In genomic region chr5:134567651-134568338, GRCh38 we compare ENCODE assay signal across 9 cellular contexts. TPM values are rescaled to one million over a fixed set of nuclear protein-coding genes. Genes with fewer than 3 reads are reported as not detected.
DNase-seq lines count a peak whose midpoint lies in the region; ATAC-seq, FAIRE-seq and TF ChIP-seq lines count a peak whose summit lies in the region.
"Had no signal": no experiment of that assay in that cellular context is flagged by ENCODE, and none has a peak within 500 bp of the region (broad histone marks: within the 10 kb centered on the region; RNA-seq: fewer than 3 reads in every experiment).

No MANE protein-coding gene starts in this region.

- CTCF ChIA-PET in endothelial cell of umbilical vein (lab: Charles Lee) = interaction anchor here (0.8 to 4.2 kb wide), 9 partner anchors 10 to 157 kb away, joined by 3 to 33 read pairs (median 8); partner anchors contain the start of genes CDKN2AIPNL and JADE2

- ATAC-seq in HG02970 (IDR thresholded peaks at IDR 0.05; ENCODE audit: low FRiP score, unreplicated experiment) = no peak

- no peaks in the 10 kb centered on the region for H3K9me3 ChIP-seq in endothelial cell of umbilical vein (replicated peaks; ENCODE audit: control insufficient read depth, insufficient read depth, low read length)
- H3K9me3 ChIP-seq in neutrophil = no peaks in the 10 kb centered on the region

- POLR2A ChIA-PET in endothelial cell of umbilical vein (lab: Charles Lee) = interaction anchor here (0.5 to 1.4 kb wide), 2 partner anchors 12 to 196 kb away, joined by 3 to 11 read pairs; partner anchors contain the start of gene UBE2B

- BruUV-seq in endothelial cell of umbilical vein (replicated peaks; lab: Mats Ljungman, UMichigan) = no TSS peak

- DNase-seq in AG10803 (ENCODE audit: low read depth) = peak; percentile 57
- DNase-seq in RPMI7951 (ENCODE audit: low read depth) = peak; percentile 79
- DNase-seq in endothelial cell of umbilical vein (ENCODE audit: low read depth, low spot score) = peak; percentile 80
- DNase-seq in RPMI8226 = no peak
- no peak for DNase-seq in stimulated activated naive CD4-positive, alpha-beta T cell (lab: John Stamatoyannopoulos, UW)
- no peak for DNase-seq in COLO668 (lab: John Stamatoyannopoulos, UW; ENCODE audit: unreplicated experiment)
- DNase-seq: amniotic stem cell had no signal

- peak overlapping the region; percentile 32 for H3K9ac ChIP-seq in endothelial cell of umbilical vein (replicated peaks; ENCODE audit: extremely low read depth, insufficient read depth, low read length)

- intact Hi-C loops in endothelial cell of umbilical vein (cut with micrococcal nuclease) = loop anchor here (1.0 to 2.0 kb wide), 3 partner anchors 10 to 65 kb away; no protein-coding TSS in a partner anchor

- H4K20me1 ChIP-seq in endothelial cell of umbilical vein (replicated peaks; ENCODE audit: control insufficient read depth, extremely low read depth, insufficient read depth, low read length) = no peaks in the 10 kb centered on the region

- H3K9me1 ChIP-seq in endothelial cell of umbilical vein (replicated peaks; ENCODE audit: control insufficient read depth, extremely low read depth, insufficient read depth, low read length) = no peaks in the 10 kb centered on the region

- H3K27ac ChIP-seq in endothelial cell of umbilical vein (ENCODE audit: insufficient read depth, low read depth, low read length) (peak overlapping the region; percentile 61), neutrophil (peak overlapping the region; percentile 28)

- TF ChIP-seq CTCF in AG10803 (conservative IDR thresholded peaks at IDR 0.05; ENCODE audit: low read length) (no peak), endothelial cell of umbilical vein (IDR thresholded peaks at IDR 0.05; ENCODE audit: extremely low read depth in 1 of 2, insufficient read depth in 1 of 2, low read depth in 1 of 2, low read length in 2 of 2) (no peak), neutrophil (IDR thresholded peaks at IDR 0.05) (no peak)

- H2AFZ ChIP-seq in endothelial cell of umbilical vein (ENCODE audit: low read depth, low read length) = no peak overlapping the region

- H3K79me2 ChIP-seq in endothelial cell of umbilical vein (ENCODE audit: control insufficient read depth, insufficient read depth, low read length) = peaks cover 3% of the 10 kb centered on the region

- H3K4me3 ChIP-seq in AG10803 (ENCODE audit: low read length) (no peak overlapping the region), endothelial cell of umbilical vein (replicated peaks in 1 of 3; ENCODE audit: insufficient read depth in 1 of 3, low read depth in 1 of 3, low read length in 3 of 3) (no peak overlapping the region), neutrophil (ENCODE audit: low read depth in 1 of 2, low read length in 1 of 2) (no peak overlapping the region)

- FAIRE-seq in endothelial cell of umbilical vein (lab: Jason Lieb, UNC) = no peak

- TF ChIP-seq POLR2A in endothelial cell of umbilical vein (IDR thresholded peaks at IDR 0.05; ENCODE audit: low read depth, low read length) = peak; percentile 18

- H3K27me3 ChIP-seq in endothelial cell of umbilical vein (ENCODE audit: control insufficient read depth in 2 of 2, insufficient read depth in 2 of 2, low read length in 2 of 2) = no peaks in the 10 kb centered on the region
- H3K27me3 ChIP-seq in neutrophil = no peaks in the 10 kb centered on the region

- dilution Hi-C loops in endothelial cell of umbilical vein (cut with MboI; ENCODE audit: extremely low pct_ligation_motif_present, low sequenced_read_pairs) = no loop called here

- H3K4me1 ChIP-seq in endothelial cell of umbilical vein (ENCODE audit: control insufficient read depth, extremely low read depth, insufficient read depth, low read length) = peaks cover 37% of the 10 kb centered on the region
- peaks cover 0 to 5% of the 10 kb centered on the region in 2 experiments for H3K4me1 ChIP-seq in neutrophil (ENCODE audit: control insufficient read depth in 1 of 2, insufficient read depth in 1 of 2, low read depth in 1 of 2, low read length in 1 of 2)

- H3K4me2 ChIP-seq in endothelial cell of umbilical vein (ENCODE audit: insufficient read depth, low read length) = peak overlapping the region; percentile 69

- H3K36me3 ChIP-seq in endothelial cell of umbilical vein (ENCODE audit: control insufficient read depth in 2 of 2, extremely low read depth in 1 of 2, insufficient read depth in 2 of 2, low read length in 2 of 2) (peaks cover 0 to 22% of the 10 kb centered on the region in 2 experiments), neutrophil (peaks cover 71% of the 10 kb centered on the region)

TF ChIP-seq in endothelial cell of umbilical vein, 7 proteins besides CTCF, POLR2A, EP300 and RAD21:
- peak; percentile 34 for TF ChIP-seq GATA2 (IDR thresholded peaks at IDR 0.05; ENCODE audit: insufficient read depth, insufficient read length, low read depth, low read length)
- peak; percentile 81 for TF ChIP-seq POLR2AphosphoS5 (IDR thresholded peaks at IDR 0.05; ENCODE audit: insufficient read depth, low read depth, low read length)
- peak; percentile 93 for TF ChIP-seq FOS (IDR thresholded peaks at IDR 0.05; ENCODE audit: borderline replicate concordance, insufficient read depth, low read length)
- TF ChIP-seq EZH2 (IDR thresholded peaks at IDR 0.05; ENCODE audit: borderline replicate concordance, low read depth, low read length, severe bottlenecking) = no peak
- peak; percentile 30 for TF ChIP-seq JUN (IDR thresholded peaks at IDR 0.05; ENCODE audit: borderline replicate concordance, insufficient read depth, insufficient read length, low read depth)
- no peak for TF ChIP-seq MAX (IDR thresholded peaks at IDR 0.05; ENCODE audit: insufficient read depth, insufficient read length)
- peak; percentile 43 for TF ChIP-seq MYC (IDR thresholded peaks at IDR 0.05; ENCODE audit: low read depth, low read length)

RNA-seq across cellular contexts. Expression of gene JADE2, which starts 42.3 kb away (rescaled TPM):
- total RNA-seq in RPMI7951 (2014; rRNA removed; shearing (Covaris generic)) = 8.3 and 10.7 TPM in 2 replicates
- 19.2 and 31.1 TPM in 2 replicates for total RNA-seq in endothelial cell of umbilical vein
- polyA plus RNA-seq in endothelial cell of umbilical vein = 11.6 and 12.0 TPM in 2 replicates
- 8.5 and 10.9 TPM in 2 replicates for polyA plus RNA-seq in endothelial cell of umbilical vein (2011; cell fraction: cytosol; rRNA removed)
- polyA plus RNA-seq in endothelial cell of umbilical vein (2011; cell fraction: nucleus; rRNA removed) = 14.2 and 14.8 TPM in 2 replicates
- polyA plus RNA-seq in endothelial cell of umbilical vein (2012) = 10.5 and 12.9 TPM in 2 replicates
- 20.0 and 23.9 TPM in 2 replicates for polyA minus RNA-seq in endothelial cell of umbilical vein
- 43.5 TPM for polyA minus RNA-seq in endothelial cell of umbilical vein (2011; cell fraction: cytosol; rRNA and poly(A)+ RNA removed)
- polyA minus RNA-seq in endothelial cell of umbilical vein (2011; cell fraction: nucleus; rRNA and poly(A)+ RNA removed) = 8.1 and 14.9 TPM in 2 replicates

Comparison
In these comparisons a context has a peak if more than half of its experiments do, and no peak if none do; other contexts are left out.
1. DNase-seq: peak in AG10803 (single experiment), RPMI7951 (single experiment) and endothelial cell of umbilical vein (single experiment); none in RPMI8226 (single experiment), stimulated activated naive CD4-positive, alpha-beta T cell (0 of 6) and COLO668 (single experiment).